In the genomic region with DNA sequence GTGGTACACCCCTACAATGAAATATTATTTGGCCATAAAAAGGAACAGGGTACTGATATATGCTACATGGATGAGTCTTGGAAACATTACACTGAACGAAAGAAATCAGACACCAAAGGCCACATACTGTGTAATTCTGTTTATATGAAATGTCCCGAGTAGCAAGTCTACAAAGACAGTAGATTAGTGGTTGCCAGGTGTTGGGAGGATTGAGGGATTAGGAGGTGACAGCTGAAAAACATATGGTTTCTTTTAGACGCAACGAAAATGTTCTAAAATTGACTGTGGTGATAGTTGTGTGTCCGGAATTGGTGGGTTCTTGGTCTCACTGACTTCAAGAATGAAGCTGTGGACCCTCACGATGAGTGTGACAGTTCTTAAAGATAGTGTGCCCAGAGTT, we compare ENCODE assay signal across 18 cellular contexts.
"Had no signal": no experiment of that assay in that cellular context is flagged by ENCODE, and none has a peak within 500 bp of the region (broad histone marks: within the 10 kb centered on the region; RNA-seq: fewer than 3 reads in every experiment).

No MANE protein-coding gene starts in this region.

- H3K4me3 ChIP-seq: MG63 had no signal

- ATAC-seq: T-cell had no signal

- H3K9me3 ChIP-seq: MG63, SK-N-SH had no signal

- DNase-seq: KBM-7, MG63, NCI-H1092 treated with DMSO at 0.1 percent for 48 hours, NCI-H1417, NCI-H1436 treated with DMSO at 0.1 percent for 48 hours, NCI-H1694, NCI-H1930, NCI-H2081, NCI-H2107, NCI-H2227 treated with DMSO at 0.1 percent for 48 hours, NCI-H526, Right ventricle myocardium superior, RPMI8226, SIG-M5, SK-N-SH, SW 1271, T-cell had no signal

- H3K36me3 ChIP-seq: MG63 had no signal

- H3K27me3 ChIP-seq: MG63 had no signal

- H3K9ac ChIP-seq: SK-N-SH had no signal

- FAIRE-seq: RCC 7860 had no signal

- H3K4me2 ChIP-seq: SK-N-SH had no signal
